ENCODE assay signal across 23 cellular contexts in genomic region chr17:32664936-32665583, GRCh38.
"Had no signal": no experiment of that assay in that cellular context is flagged by ENCODE, and none has a peak within 500 bp of the region (broad histone marks: within the 10 kb centered on the region; RNA-seq: fewer than 3 reads in every experiment).

No MANE protein-coding gene starts in this region.

- H3K4me2 ChIP-seq: KMS-11 had no signal

- H3K36me3 Mint-ChIP-seq: activated CD4-positive, alpha-beta memory T cell treated with anti-CD3 and anti-CD28 coated beads for 36 hours; activated naive CD4-positive, alpha-beta T cell treated with anti-CD3 and anti-CD28 coated beads, Interleukin-2, amount 50 U/mL, for 72 hours had no signal

- H3K36me3 ChIP-seq: Peyer's patch, SJSA1 had no signal

- H3K27me3 Mint-ChIP-seq: activated B cell treated with CpG ODN at 0.5 μM for 24 hours; activated CD4-positive, alpha-beta memory T cell treated with anti-CD3 and anti-CD28 coated beads for 36 hours; activated CD4-positive, alpha-beta T cell treated with anti-CD3 and anti-CD28 coated beads, Interleukin-2, amount 10 ng/mL, durations not matched to agents 7 days and 5 days had no signal

- H3K4me3 Mint-ChIP-seq: activated B cell treated with CpG ODN at 0.5 μM for 24 hours; activated CD4-positive, alpha-beta memory T cell treated with anti-CD3 and anti-CD28 coated beads for 36 hours; activated CD4-positive, alpha-beta T cell treated with anti-CD3 and anti-CD28 coated beads, Interleukin-2, amount 10 ng/mL, durations not matched to agents 7 days and 5 days; activated T-cell treated with anti-CD3 and anti-CD28 coated beads, Interleukin-2, amount 50 U/mL, for 4 hours had no signal

- H3K9me3 Mint-ChIP-seq: activated B cell treated with CpG ODN at 0.5 μM for 24 hours; activated CD4-positive, alpha-beta memory T cell treated with anti-CD3 and anti-CD28 coated beads for 36 hours; activated CD4-positive, alpha-beta T cell treated with anti-CD3 and anti-CD28 coated beads, Interleukin-2, amount 10 ng/mL, durations not matched to agents 7 days and 5 days; activated naive CD4-positive, alpha-beta T cell treated with anti-CD3 and anti-CD28 coated beads, Interleukin-2, amount 50 U/mL, for 72 hours; activated T-cell treated with anti-CD3 and anti-CD28 coated beads, Interleukin-2, amount 50 U/mL, for 4 hours had no signal

- DNase-seq: activated B cell treated with CpG ODN at 0.5 μM for 24 hours; activated CD4-positive, alpha-beta memory T cell treated with anti-CD3 and anti-CD28 coated beads for 36 hours; activated CD4-positive, alpha-beta T cell treated with anti-CD3 and anti-CD28 coated beads, Interleukin-2, amount 10 ng/mL, durations not matched to agents 7 days and 5 days; activated CD8-positive, alpha-beta memory T cell treated with anti-CD3 and anti-CD28 coated beads for 24 hours; activated effector memory CD4-positive, alpha-beta T cell treated with anti-CD3 and anti-CD28 coated beads, Interleukin-2, amount 50 U/mL, for 16 hours; activated naive CD4-positive, alpha-beta T cell treated with Interleukin-2 at 50 U/mL for 16 hours; activated T-cell treated with anti-CD3 and anti-CD28 coated beads, Interleukin-2, amount 50 U/mL, for 4 hours; anterior cingulate cortex; cerebellar nuclear complex; MM.1S; NCI-H1105 treated with DMSO at 0.1 percent for 48 hours; NCI-H1436 treated with DMSO at 0.1 percent for 48 hours; NCI-H187; NCI-H2081; NCI-H524; Peyer's patch; SHP77; SW 1271; T-helper 9 cell had no signal

- H3K4me1 Mint-ChIP-seq: activated B cell treated with CpG ODN at 0.5 μM for 24 hours; activated CD4-positive, alpha-beta T cell treated with anti-CD3 and anti-CD28 coated beads, Interleukin-2, amount 10 ng/mL, durations not matched to agents 7 days and 5 days had no signal

- ATAC-seq: activated naive CD4-positive, alpha-beta T cell treated with anti-CD3 and anti-CD28 coated beads, Interleukin-2, amount 50 U/mL, for 72 hours; activated T-cell treated with anti-CD3 and anti-CD28 coated beads, Interleukin-2, amount 50 U/mL, for 4 hours; SK-N-SH treated with all-trans-retinoic acid at 6 μM for 48 hours had no signal

- H3K4me3 ChIP-seq: Peyer's patch, SJSA1 had no signal

- H3K27ac Mint-ChIP-seq: activated B cell treated with CpG ODN at 0.5 μM for 24 hours; activated CD4-positive, alpha-beta memory T cell treated with anti-CD3 and anti-CD28 coated beads for 36 hours; activated CD4-positive, alpha-beta T cell treated with anti-CD3 and anti-CD28 coated beads, Interleukin-2, amount 10 ng/mL, durations not matched to agents 7 days and 5 days had no signal

- H3K27me3 ChIP-seq: Peyer's patch had no signal

- H3K4me1 ChIP-seq: Peyer's patch, SJSA1 had no signal

- H3K27ac ChIP-seq: KMS-11, Peyer's patch, SJSA1 had no signal
